ENCODE assay signal across 26 cellular contexts in genomic region chr20:35479798-35480197, GRCh38. TPM values are rescaled to one million over a fixed set of nuclear protein-coding genes. Genes with fewer than 3 reads are reported as not detected.
DNase-seq lines count a peak whose midpoint lies in the region; ATAC-seq and TF ChIP-seq lines count a peak whose summit lies in the region.
"Had no signal": no experiment of that assay in that cellular context is flagged by ENCODE, and none has a peak within 500 bp of the region (broad histone marks: within the 10 kb centered on the region; RNA-seq: fewer than 3 reads in every experiment).

No MANE protein-coding gene starts in this region.

- peaks cover 3% of the 10 kb centered on the region; the same call in 1 of the 2 replicates for H3F3A ChIP-seq in OCI-LY1 (ENCODE audit: insufficient read depth, low read length)

- no peak overlapping the region for H3K9ac ChIP-seq in OCI-LY1 (ENCODE audit: low read length)

- peaks cover 12% of the 10 kb centered on the region for H3K4me1 ChIP-seq in OCI-LY1 (ENCODE audit: insufficient read depth, low read length, severe bottlenecking)
- H3K4me1 ChIP-seq: Caco-2, left ventricle myocardium inferior had no signal

- ATAC-seq in activated naive CD4-positive, alpha-beta T cell treated with anti-CD3 and anti-CD28 coated beads, Interleukin-2, amount 50 U/mL, for 72 hours, result no peak
- ATAC-seq in central memory CD8-positive, alpha-beta T cell (replicated peaks; ENCODE audit: extremely low read depth, poor library complexity, severe bottlenecking), result no peak
- ATAC-seq in GM21528 (IDR thresholded peaks at IDR 0.05; ENCODE audit: low FRiP score, unreplicated experiment) (no peak), HG02852 (IDR thresholded peaks at IDR 0.05; ENCODE audit: unreplicated experiment) (no peak)
- ATAC-seq: right cardiac atrium had no signal

- CTCF ChIA-PET in activated naive CD4-positive, alpha-beta T cell treated with anti-CD3 and anti-CD28 coated beads for 36 hours (lab: Charles Lee), result interaction anchor here (0.6 to 1.0 kb wide), 3 partner anchors 11 to 90 kb away, joined by 3 to 7 read pairs (median 3); no protein-coding TSS in a partner anchor

- TF ChIP-seq CTCF in OCI-LY1 (IDR thresholded peaks at IDR 0.05; ENCODE audit: low read length) (no peak), neural crest cell (conservative IDR thresholded peaks at IDR 0.05) (no peak)

- H3K27me3 ChIP-seq in OCI-LY1 (ENCODE audit: insufficient read depth, low read length), result no peaks in the 10 kb centered on the region

- H3K9me3 Mint-ChIP-seq in activated naive CD4-positive, alpha-beta T cell treated with anti-CD3 and anti-CD28 coated beads for 36 hours, result peaks cover 2% of the 10 kb centered on the region
- H3K9me3 Mint-ChIP-seq in activated naive CD4-positive, alpha-beta T cell treated with anti-CD3 and anti-CD28 coated beads, Interleukin-2, amount 50 U/mL, for 72 hours, result peaks cover 0 to 3% of the 10 kb centered on the region in 2 donors
- no peaks in the 10 kb centered on the region for H3K9me3 Mint-ChIP-seq in central memory CD8-positive, alpha-beta T cell
- peaks cover 3% of the 10 kb centered on the region for H3K9me3 Mint-ChIP-seq in neural crest cell
- H3K9me3 Mint-ChIP-seq: activated T-cell treated with anti-CD3 and anti-CD28 coated beads, Interleukin-2, amount 50 U/mL, for 4 hours had no signal

- intact Hi-C loops in activated naive CD4-positive, alpha-beta T cell treated with anti-CD3 and anti-CD28 coated beads for 36 hours (cut with micrococcal nuclease), result no loop called here

- H3K4me2 ChIP-seq in OCI-LY1 (ENCODE audit: low read length), result no peak overlapping the region

- no peaks in the 10 kb centered on the region for H3K27me3 Mint-ChIP-seq in activated naive CD4-positive, alpha-beta T cell treated with anti-CD3 and anti-CD28 coated beads for 36 hours (ENCODE audit: low read depth)
- H3K27me3 Mint-ChIP-seq in central memory CD8-positive, alpha-beta T cell, result no peaks in the 10 kb centered on the region
- no peaks in the 10 kb centered on the region for H3K27me3 Mint-ChIP-seq in neural crest cell (ENCODE audit: low read depth)
- H3K27me3 Mint-ChIP-seq: type B pancreatic cell had no signal

- H3K27ac Mint-ChIP-seq in activated naive CD4-positive, alpha-beta T cell treated with anti-CD3 and anti-CD28 coated beads for 36 hours, result peak overlapping the region; percentile 1
- peak overlapping the region in 1 of 2 donors; percentile 20 for H3K27ac Mint-ChIP-seq in activated naive CD4-positive, alpha-beta T cell treated with anti-CD3 and anti-CD28 coated beads, Interleukin-2, amount 50 U/mL, for 72 hours
- peak overlapping the region; percentile 78 for H3K27ac Mint-ChIP-seq in central memory CD8-positive, alpha-beta T cell (ENCODE audit: low read depth)
- H3K27ac Mint-ChIP-seq in neural crest cell (ENCODE audit: unreplicated experiment), result peak overlapping the region; percentile 29
- H3K27ac Mint-ChIP-seq: mesothelial cell of epicardium; T-helper 1 cell treated with Interleukin-12 subunit alpha and Interleukin-12 subunit beta and Interleukin-4 antibody, amounts not matched to agents 30 μg/mL and 1 μg/mL, for 36 hours; type B pancreatic cell had no signal

- H3K9me3 ChIP-seq in OCI-LY1 (ENCODE audit: low read length), result peaks cover 6% of the 10 kb centered on the region

- H3K4me3 Mint-ChIP-seq in activated naive CD4-positive, alpha-beta T cell treated with anti-CD3 and anti-CD28 coated beads for 36 hours, result no peak overlapping the region
- H3K4me3 Mint-ChIP-seq in central memory CD8-positive, alpha-beta T cell, result no peak overlapping the region
- no peak overlapping the region for H3K4me3 Mint-ChIP-seq in neural crest cell
- H3K4me3 Mint-ChIP-seq: activated T-cell treated with anti-CD3 and anti-CD28 coated beads, Interleukin-2, amount 50 U/mL, for 4 hours; mesothelial cell of epicardium; T-helper 1 cell treated with Interleukin-12 subunit alpha and Interleukin-12 subunit beta and Interleukin-4 antibody, amounts not matched to agents 30 μg/mL and 1 μg/mL, for 36 hours; type B pancreatic cell had no signal

- H3K4me1 Mint-ChIP-seq in activated naive CD4-positive, alpha-beta T cell treated with anti-CD3 and anti-CD28 coated beads for 36 hours (ENCODE audit: low read depth), result peaks cover 2% of the 10 kb centered on the region
- H3K4me1 Mint-ChIP-seq in central memory CD8-positive, alpha-beta T cell, result peaks cover 33% of the 10 kb centered on the region
- peaks cover 9% of the 10 kb centered on the region for H3K4me1 Mint-ChIP-seq in neural crest cell
- H3K4me1 Mint-ChIP-seq: mesothelial cell of epicardium had no signal

- H2AFZ ChIP-seq in OCI-LY1 (ENCODE audit: low read length), result no peak overlapping the region

- H3K36me3 Mint-ChIP-seq in activated naive CD4-positive, alpha-beta T cell treated with anti-CD3 and anti-CD28 coated beads for 36 hours (ENCODE audit: low read depth), result peaks cover 15% of the 10 kb centered on the region
- H3K36me3 Mint-ChIP-seq in activated naive CD4-positive, alpha-beta T cell treated with anti-CD3 and anti-CD28 coated beads, Interleukin-2, amount 50 U/mL, for 72 hours, result peaks cover 11 to 15% of the 10 kb centered on the region in 2 donors
- H3K36me3 Mint-ChIP-seq in central memory CD8-positive, alpha-beta T cell (ENCODE audit: insufficient read depth), result peaks cover 36% of the 10 kb centered on the region
- peaks cover 31% of the 10 kb centered on the region for H3K36me3 Mint-ChIP-seq in neural crest cell (ENCODE audit: low read depth)

- H3K79me2 ChIP-seq in OCI-LY1 (ENCODE audit: insufficient read depth, low read length), result no peaks in the 10 kb centered on the region

- no peaks in the 10 kb centered on the region for H4K20me1 ChIP-seq in OCI-LY1 (ENCODE audit: insufficient read depth, low read length)

- no peaks in the 10 kb centered on the region for H3K9me2 ChIP-seq in OCI-LY1 (ENCODE audit: low read depth, low read length)

- H3K27ac ChIP-seq in OCI-LY1 (ENCODE audit: low read depth, low read length, poor library complexity, severe bottlenecking), result peak overlapping the region; percentile 23
- H3K27ac ChIP-seq: left ventricle myocardium inferior, SK-N-MC had no signal

- peaks cover 79% of the 10 kb centered on the region for H3K36me3 ChIP-seq in OCI-LY1 (ENCODE audit: insufficient read depth, low read length)

- DNase-seq in activated naive CD4-positive, alpha-beta T cell treated with anti-CD3 and anti-CD28 coated beads for 36 hours, result no peak
- DNase-seq in activated naive CD4-positive, alpha-beta T cell treated with anti-CD3 and anti-CD28 coated beads, Interleukin-2, amount 50 U/mL, for 72 hours (ENCODE audit: low spot score in 2 of 2), result no peak
- no peak for DNase-seq in central memory CD8-positive, alpha-beta T cell (ENCODE audit: low spot score in 2 of 2)
- no peak for DNase-seq in neural crest cell (ENCODE audit: low read depth, low spot score)
- no peak for DNase-seq in cerebellum (ENCODE audit: low spot score)
- DNase-seq: activated CD4-positive, alpha-beta T cell treated with anti-CD3 and anti-CD28 coated beads for 1 hour; activated T-cell treated with anti-CD3 and anti-CD28 coated beads, Interleukin-2, amount 50 U/mL, for 4 hours; left ventricle myocardium inferior; NCI-H1417 treated with DMSO at 0.1 percent for 48 hours; NCI-H2081 treated with DMSO at 0.1 percent for 48 hours; NCI-H748 treated with DMSO at 0.1 percent for 48 hours; posterior cingulate gyrus; stimulated activated CD4-positive, alpha-beta T cell treated with anti-CD3 and anti-CD28 coated beads, Interleukin-2, amount 100 ng/mL, for 24 hours had no signal

- H3K4me3 ChIP-seq in OCI-LY1 (ENCODE audit: low read depth, low read length, poor library complexity, severe bottlenecking), result no peak overlapping the region
- H3K4me3 ChIP-seq: left ventricle myocardium inferior, SK-N-MC had no signal

RNA-seq across cellular contexts. Expression of gene CEP250, which starts 24.4 kb away (rescaled TPM):
- 10 to 100 TPM; 43.4 to 46.9 TPM for total RNA-seq in activated naive CD4-positive, alpha-beta T cell treated with anti-CD3 and anti-CD28 coated beads for 36 hours
- 10 to 100 TPM; 62.5 to 74.7 TPM for total RNA-seq in activated naive CD4-positive, alpha-beta T cell treated with anti-CD3 and anti-CD28 coated beads, Interleukin-2, amount 50 U/mL, for 72 hours
- total RNA-seq in neural crest cell, result 64.5 and 67.7 TPM in 2 replicates
- 26.1 TPM for total RNA-seq in cerebellum

RNA-seq across cellular contexts. Expression of gene GDF5, which starts 41.8 kb away (rescaled TPM):
- total RNA-seq in activated naive CD4-positive, alpha-beta T cell treated with anti-CD3 and anti-CD28 coated beads for 36 hours, result not detected
- under 1 TPM in 1 of 2 donors, not detected in 1; 0.11 TPM for total RNA-seq in activated naive CD4-positive, alpha-beta T cell treated with anti-CD3 and anti-CD28 coated beads, Interleukin-2, amount 50 U/mL, for 72 hours
- 0.14 TPM in 1 of 2 replicates, not detected in the other for total RNA-seq in neural crest cell
- 0.36 TPM for total RNA-seq in cerebellum
- total RNA-seq: activated T-cell treated with anti-CD3 and anti-CD28 coated beads, Interleukin-2, amount 50 U/mL, for 4 hours; Caco-2 had no signal

RNA-seq across cellular contexts. Expression of gene C20orf173, which starts 49.7 kb away (rescaled TPM):
- not detected for total RNA-seq in activated naive CD4-positive, alpha-beta T cell treated with anti-CD3 and anti-CD28 coated beads for 36 hours
- total RNA-seq in activated naive CD4-positive, alpha-beta T cell treated with anti-CD3 and anti-CD28 coated beads, Interleukin-2, amount 50 U/mL, for 72 hours, result not detected
- not detected in 2 replicates for total RNA-seq in neural crest cell
- not detected for total RNA-seq in cerebellum
- total RNA-seq: activated T-cell treated with anti-CD3 and anti-CD28 coated beads, Interleukin-2, amount 50 U/mL, for 4 hours; Caco-2; chondrocyte; H4; HT1080; left ventricle myocardium inferior; mesothelial cell of epicardium; right cardiac atrium; subcutaneous adipose tissue had no signal
